ENCODE assay signal across 9 cellular contexts in genomic region chr15:53978248-53978906, GRCh38. TPM values are rescaled to one million over a fixed set of nuclear protein-coding genes. Genes with fewer than 3 reads are reported as not detected.
DNase-seq lines count a peak whose midpoint lies in the region; ATAC-seq and TF ChIP-seq lines count a peak whose summit lies in the region.
"Had no signal": no experiment of that assay in that cellular context is flagged by ENCODE, and none has a peak within 500 bp of the region (broad histone marks: within the 10 kb centered on the region; RNA-seq: fewer than 3 reads in every experiment).

Gene UNC13C, plus strand, starts transcription at chr15:53978441. Its CDS starts 34,463 bp downstream, at chr15:54012904.

- no peaks in the 10 kb centered on the region for H3K36me3 ChIP-seq in HEK293 (ENCODE audit: control insufficient read depth in 2 of 2, insufficient read depth in 1 of 2, low read length in 2 of 2)

- peak within 1 kb of the TSS; percentile 10; the same call in 1 of the 2 replicates for H3K4me3 ChIP-seq in HEK293 (ENCODE audit: low read depth, low read length)
- H3K4me3 ChIP-seq in right cardiac atrium (ENCODE audit: low read length) = peak within 1 kb of the TSS; percentile 46

- POLR2A ChIA-PET in HEK293 (lab: Yijun Ruan, JAX) = no interaction called here

- CTCF ChIA-PET in HEK293 (lab: Yijun Ruan, JAX) = interaction anchor here (2.4 kb wide), 1 partner anchor 15 kb away, joined by 8 read pairs; no protein-coding TSS in a partner anchor

- DNase-seq in right cardiac atrium (peak; percentile 41 to 67 (median 66)), putamen (ENCODE audit: low spot score) (peak; percentile 47)

- WGBS in right cardiac atrium = 1% methylated on average over 30 of the region's 30 CpGs

- H3K9me3 ChIP-seq in HEK293 (ENCODE audit: control insufficient read depth, insufficient read depth, low read depth, low read length) = no peaks in the 10 kb centered on the region
- H3K9me3 ChIP-seq in right cardiac atrium (ENCODE audit: control insufficient read depth, low read length) = no peaks in the 10 kb centered on the region

- H3K4me1 ChIP-seq in HEK293 (ENCODE audit: control insufficient read depth, insufficient read depth, low read length) (no peaks in the 10 kb centered on the region), right cardiac atrium (ENCODE audit: control insufficient read depth, insufficient read depth, low read length) (no peaks in the 10 kb centered on the region)

- ATAC-seq in SK-N-SH treated with all-trans-retinoic acid at 6 μM for 48 hours (peak; percentile 65), right cardiac atrium (peak; percentile 79 to 92), GM19467 (IDR thresholded peaks at IDR 0.05; ENCODE audit: unreplicated experiment) (no peak), HG03520 (IDR thresholded peaks at IDR 0.05; ENCODE audit: unreplicated experiment) (no peak), GM21529 (IDR thresholded peaks at IDR 0.05; ENCODE audit: unreplicated experiment) (no peak)
- no peak for ATAC-seq in activated T-helper 17 cell treated with anti-CD3 and anti-CD28 coated beads, Interleukin-2, amount 50 U/mL, for 72 hours (replicated peaks)

- no peaks in the 10 kb centered on the region for H3K36me3 Mint-ChIP-seq in activated T-helper 17 cell treated with anti-CD3 and anti-CD28 coated beads, Interleukin-2, amount 50 U/mL, for 72 hours (ENCODE audit: low read depth)

- TF ChIP-seq CTCF in HEK293 (tag by site-specific recombination; IDR thresholded peaks at IDR 0.05) = no peak

- H3K27ac ChIP-seq in HEK293 (ENCODE audit: extremely low read depth, low read depth, low read length) = no peak within 1 kb of the TSS
- no peak within 1 kb of the TSS for H3K27ac ChIP-seq in right cardiac atrium (ENCODE audit: low read length)

- peaks cover 32% of the 10 kb centered on the region for H3K27me3 Mint-ChIP-seq in activated T-helper 17 cell treated with anti-CD3 and anti-CD28 coated beads, Interleukin-2, amount 50 U/mL, for 72 hours

- no peaks in the 10 kb centered on the region for H3K27me3 ChIP-seq in right cardiac atrium (ENCODE audit: control insufficient read depth, insufficient read depth)

- no peak within 1 kb of the TSS for H3K27ac Mint-ChIP-seq in activated T-helper 17 cell treated with anti-CD3 and anti-CD28 coated beads, Interleukin-2, amount 50 U/mL, for 72 hours

- H3K9me3 Mint-ChIP-seq in activated T-helper 17 cell treated with anti-CD3 and anti-CD28 coated beads, Interleukin-2, amount 50 U/mL, for 72 hours = no peaks in the 10 kb centered on the region

- intact Hi-C loops in right cardiac atrium (cut with DNase I) = no loop called here

- H3K4me3 Mint-ChIP-seq in activated T-helper 17 cell treated with anti-CD3 and anti-CD28 coated beads, Interleukin-2, amount 50 U/mL, for 72 hours = no peak within 1 kb of the TSS

- H3K4me1 Mint-ChIP-seq in activated T-helper 17 cell treated with anti-CD3 and anti-CD28 coated beads, Interleukin-2, amount 50 U/mL, for 72 hours = no peaks in the 10 kb centered on the region

TF ChIP-seq in HEK293, 187 proteins besides CTCF, POLR2A, EP300 and RAD21:
- TF ChIP-seq TSHZ1 (tag by site-specific recombination; IDR thresholded peaks at IDR 0.05; ENCODE audit: borderline replicate concordance) (no peak), ZNF174 (tag by site-specific recombination; IDR thresholded peaks at IDR 0.05) (no peak), ZNF558 (tag by site-specific recombination; IDR thresholded peaks at IDR 0.05) (no peak), ZNF580 (tag by site-specific recombination; IDR thresholded peaks at IDR 0.05) (no peak), ZNF140 (tag by site-specific recombination; IDR thresholded peaks at IDR 0.05) (no peak)

TF ChIP-seq in SK-N-SH treated with all-trans-retinoic acid at 6 μM for 48 hours, 23 proteins besides CTCF, POLR2A, EP300 and RAD21:
- TF ChIP-seq ZC3H10 (CRISPR knock-in tag; IDR thresholded peaks at IDR 0.05) (no peak), ZNF70 (CRISPR knock-in tag; IDR thresholded peaks at IDR 0.05) (no peak), ZFP3 (CRISPR knock-in tag; IDR thresholded peaks at IDR 0.05) (no peak), ARNTL (CRISPR knock-in tag; IDR thresholded peaks at IDR 0.05; ENCODE audit: borderline replicate concordance, low read depth) (no peak), GLIS3 (CRISPR knock-in tag; IDR thresholded peaks at IDR 0.05) (no peak), ISL1 (CRISPR knock-in tag; IDR thresholded peaks at IDR 0.05) (no peak)
TF ChIP-seq in SK-N-SH treated with all-trans-retinoic acid at 6 μM for 48 hours: peak in this region for 0.

RNA-seq across cellular contexts. Expression of gene UNC13C, which starts in this region (rescaled TPM):
- under 1 TPM; 0.11 to 0.57 (median 0.23) TPM for total RNA-seq in right cardiac atrium
- polyA plus RNA-seq in right cardiac atrium = 0.05 TPM
- total RNA-seq in activated T-helper 17 cell treated with anti-CD3 and anti-CD28 coated beads, Interleukin-2, amount 50 U/mL, for 72 hours = not detected
- polyA plus RNA-seq: liver had no signal

Comparison
In these comparisons a context has a peak if more than half of its experiments do, and no peak if none do; other contexts are left out.
1. Peak in DNase-seq, ATAC-seq and H3K4me3 ChIP-seq in right cardiac atrium; RNA of the gene not detected or under 1 TPM.